17 cellular contexts compared by ENCODE assay signal in the genomic region with DNA sequence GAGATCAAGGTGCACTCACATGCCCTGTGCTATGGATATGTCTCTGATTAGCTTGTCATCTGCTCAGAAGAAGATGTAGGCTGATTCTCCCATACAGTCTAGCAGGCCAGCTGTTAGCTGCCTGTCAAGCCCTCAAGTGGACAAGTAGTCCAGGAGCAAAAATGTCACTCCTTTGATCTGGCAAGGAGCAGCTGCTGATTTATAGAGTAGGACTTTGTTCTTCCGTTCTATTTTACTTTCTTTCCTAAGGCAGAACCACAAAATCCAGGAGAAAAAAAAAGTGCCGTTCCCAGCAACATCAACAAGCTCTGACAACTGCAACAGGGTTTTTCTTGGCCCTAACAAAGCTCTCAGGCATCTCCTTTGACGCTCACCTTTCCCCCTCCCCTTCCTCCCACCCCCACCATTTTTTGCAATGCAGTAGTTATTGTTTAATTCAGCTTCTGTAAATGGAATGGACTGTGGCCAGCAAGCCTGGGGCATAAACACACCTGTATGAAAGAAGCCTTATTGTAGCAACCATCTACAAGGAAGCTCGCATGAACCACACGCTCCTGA.
DNase-seq lines count a peak whose midpoint lies in the region; ATAC-seq, FAIRE-seq and TF ChIP-seq lines count a peak whose summit lies in the region.
"Had no signal": no experiment of that assay in that cellular context is flagged by ENCODE, and none has a peak within 500 bp of the region (broad histone marks: within the 10 kb centered on the region; RNA-seq: fewer than 3 reads in every experiment).

No MANE protein-coding gene starts in this region.

- H3K9me3 Mint-ChIP-seq in Caco-2 (ENCODE audit: unreplicated experiment) = no peaks in the 10 kb centered on the region
- H3K9me3 Mint-ChIP-seq: activated CD8-positive, alpha-beta T cell treated with anti-CD3 and anti-CD28 coated beads for 36 hours; stimulated activated effector memory CD8-positive, alpha-beta T cell treated with anti-CD3 and anti-CD28 coated beads, Interleukin-12 subunit alpha, Interleukin-12 subunit beta, amount 100 ng/mL, for 72 hours had no signal

- POLR2A ChIA-PET in Caco-2 (lab: Charles Lee) (interaction anchor here (0.7 to 1.0 kb wide), 2 partner anchors 11 to 197 kb away, joined by 4 to 6 read pairs; no protein-coding TSS in a partner anchor), K562 (lab: Yijun Ruan, JAX) (interaction anchor here (1.2 kb wide), 1 partner anchor 9 kb away, joined by 4 read pairs; no protein-coding TSS in a partner anchor)

- H3K27me3 Mint-ChIP-seq in Caco-2 (ENCODE audit: insufficient read depth, unreplicated experiment) = no peaks in the 10 kb centered on the region
- H3K27me3 Mint-ChIP-seq: IgD-negative memory B cell had no signal

- no peak for TF ChIP-seq RAD21 in K562 (CRISPR knock-in tag; conservative IDR thresholded peaks at IDR 0.05 in 1 of 2, IDR thresholded peaks at IDR 0.05 in 1 of 2)

- WGBS in K562 (ENCODE audit: insufficient coverage, low coverage, missing lambda C conversion rate) = 84% methylated on average over 4 of the region's 5 CpGs

- peaks cover 67% of the 10 kb centered on the region for H3K4me1 ChIP-seq in Caco-2
- peaks cover 0 to under 1% of the 10 kb centered on the region in 2 experiments; a peak in 1 of 5 replicates for H3K4me1 ChIP-seq in K562 (replicated peaks in 1 of 2; ENCODE audit: control insufficient read depth in 2 of 2, insufficient read depth in 2 of 2, low read length in 2 of 2)

- no peak overlapping the region for H3K4me2 ChIP-seq in K562 (ENCODE audit: insufficient read depth, low read length)

- no TSS peak for BruUV-seq in Caco-2 (replicated peaks; lab: Mats Ljungman, UMichigan)
- BruUV-seq in K562 (replicated peaks; lab: Mats Ljungman, UMichigan) = no TSS peak

- H3K9me3 ChIP-seq in Caco-2 (no peaks in the 10 kb centered on the region), K562 (replicated peaks; ENCODE audit: control insufficient read depth, insufficient read depth, low read depth, low read length) (no peaks in the 10 kb centered on the region)

- ATAC-seq in K562 (no peak), HG03354 (IDR thresholded peaks at IDR 0.05; ENCODE audit: poor library complexity, severe bottlenecking, unreplicated experiment) (no peak)
- ATAC-seq: activated CD8-positive, alpha-beta T cell treated with anti-CD3 and anti-CD28 coated beads for 36 hours; stimulated activated effector memory CD8-positive, alpha-beta T cell treated with anti-CD3 and anti-CD28 coated beads, Interleukin-12 subunit alpha, Interleukin-12 subunit beta, amount 100 ng/mL, for 72 hours had no signal

- H3K79me2 ChIP-seq in K562 (ENCODE audit: control insufficient read depth, insufficient read depth, low read length) = no peaks in the 10 kb centered on the region

- TF ChIP-seq CTCF in Caco-2 (IDR thresholded peaks at IDR 0.05; ENCODE audit: insufficient read depth in 1 of 2, low read depth in 1 of 2, low read length in 1 of 2, severe bottlenecking in 1 of 2, unreplicated experiment in 1 of 2) = no peak
- no peak for TF ChIP-seq CTCF in K562 (IDR thresholded peaks at IDR 0.05 in 2 of 3, conservative IDR thresholded peaks at IDR 0.05 in 1 of 3; ENCODE audit: insufficient read depth in 2 of 3, low read depth in 1 of 3, low read length in 3 of 3)
- no peak for TF ChIP-seq CTCF in GM13976 (IDR thresholded peaks at IDR 0.05; ENCODE audit: borderline replicate concordance, control extremely low read depth, extremely low read depth, insufficient read depth, missing control alignments)

- H3K36me3 ChIP-seq in Caco-2 (ENCODE audit: control insufficient read depth, insufficient read depth, low read length) (no peaks in the 10 kb centered on the region), K562 (ENCODE audit: control insufficient read depth, insufficient read depth, low read length) (0 out of 3 replicates have a peak, but pooled peaks cover 3% of the 10 kb centered on the region)

- no peak overlapping the region for H3K4me3 Mint-ChIP-seq in Caco-2 (ENCODE audit: unreplicated experiment)
- H3K4me3 Mint-ChIP-seq: activated CD8-positive, alpha-beta T cell treated with anti-CD3 and anti-CD28 coated beads for 36 hours; IgD-negative memory B cell; immature natural killer cell; stimulated activated effector memory CD8-positive, alpha-beta T cell treated with anti-CD3 and anti-CD28 coated beads, Interleukin-12 subunit alpha, Interleukin-12 subunit beta, amount 100 ng/mL, for 72 hours had no signal

- no peak for FAIRE-seq in K562 (lab: Jason Lieb, UNC)
- FAIRE-seq: TTC549 had no signal

- intact Hi-C loops in Caco-2 (cut with micrococcal nuclease; ENCODE audit: unreplicated experiment) (loop anchor here (1.0 to 5.0 kb wide), 6 partner anchors 8 to 1357 kb away; a partner anchor contains a TSS), K562 (cut with micrococcal nuclease) (no loop called here)

- peaks cover under 1% of the 10 kb centered on the region for H3K4me1 Mint-ChIP-seq in Caco-2 (ENCODE audit: low read depth, unreplicated experiment)
- H3K4me1 Mint-ChIP-seq: IgD-negative memory B cell; immature natural killer cell; stimulated activated effector memory CD8-positive, alpha-beta T cell treated with anti-CD3 and anti-CD28 coated beads, Interleukin-12 subunit alpha, Interleukin-12 subunit beta, amount 100 ng/mL, for 72 hours had no signal

- TF ChIP-seq EP300 in K562 (IDR thresholded peaks at IDR 0.05; ENCODE audit: low read length) = no peak

- CTCF ChIA-PET in Caco-2 (lab: Charles Lee) (interaction anchor here (1.1 to 1.5 kb wide), 4 partner anchors 9 to 197 kb away, joined by 3 to 8 read pairs (median 5); no protein-coding TSS in a partner anchor), K562 (lab: Yijun Ruan, JAX; ENCODE audit: low intra/inter-chr PET ratio) (no interaction called here)

- no peak overlapping the region for H3K27ac ChIP-seq in K562 (ENCODE audit: extremely low read depth, low read depth, low read length)

- no peaks in the 10 kb centered on the region for H3K36me3 Mint-ChIP-seq in Caco-2 (ENCODE audit: insufficient read depth, unreplicated experiment)
- H3K36me3 Mint-ChIP-seq: IgD-negative memory B cell; immature natural killer cell; stimulated activated effector memory CD8-positive, alpha-beta T cell treated with anti-CD3 and anti-CD28 coated beads, Interleukin-12 subunit alpha, Interleukin-12 subunit beta, amount 100 ng/mL, for 72 hours had no signal

- no peak overlapping the region for H3K4me3 ChIP-seq in Caco-2 (ENCODE audit: low read depth, low read length)
- no peak overlapping the region for H3K4me3 ChIP-seq in K562

- in situ Hi-C loops in K562 (cut with MboI) (no loop called here), GM13976 (cut with MboI; ENCODE audit: low sequenced_read_pairs, unreplicated experiment) (no loop called here)

- peak; percentile 74 to 85 for DNase-seq in Caco-2
- peak; percentile 92 for DNase-seq in HT-29 (ENCODE audit: low spot score)
- DNase-seq in K562 (ENCODE audit: extremely low read depth in 1 of 4, low spot score in 3 of 4) = no peak
- peak; percentile 35 for DNase-seq in mucosa of gallbladder (ENCODE audit: low spot score)
- no peak for DNase-seq in activated T-cell treated with anti-CD3 and anti-CD28 coated beads, Interleukin-2, amount 50 U/mL, for 48 hours
- DNase-seq in UCSD-AML1 (lab: John Stamatoyannopoulos, UW; ENCODE audit: unreplicated experiment) = no peak
- DNase-seq in GM13976 (ENCODE audit: low spot score) = no peak
- DNase-seq: activated CD8-positive, alpha-beta T cell treated with anti-CD3 and anti-CD28 coated beads for 36 hours; activated effector memory CD4-positive, alpha-beta T cell treated with anti-CD3 and anti-CD28 coated beads, Interleukin-2, amount 50 U/mL, for 16 hours; effector CD4-positive, alpha-beta T cell; immature natural killer cell; NCI-H1694; stimulated activated CD4-positive, alpha-beta T cell treated with anti-CD3 and anti-CD28 coated beads, Interleukin-4, amount 100 ng/mL, for 4 hours had no signal

- H2AFZ ChIP-seq in K562 (ENCODE audit: low read depth, low read length) = no peak overlapping the region

- no peaks in the 10 kb centered on the region for H3K9me1 ChIP-seq in K562 (ENCODE audit: control insufficient read depth, insufficient read depth, low read length)

- H4K20me1 ChIP-seq in K562 (replicated peaks; ENCODE audit: control insufficient read depth, insufficient read depth, low read length) = no peaks in the 10 kb centered on the region

- H3K27me3 ChIP-seq in Caco-2 (replicated peaks; ENCODE audit: control insufficient read depth, insufficient read depth, low read length) (no peaks in the 10 kb centered on the region), K562 (ENCODE audit: control insufficient read depth in 2 of 2, insufficient read depth in 2 of 2, low read length in 2 of 2) (no peaks in the 10 kb centered on the region)

- TF ChIP-seq POLR2A in K562 (conservative IDR thresholded peaks at IDR 0.05) = no peak

- H3K27ac Mint-ChIP-seq in Caco-2 (ENCODE audit: unreplicated experiment) = no peak overlapping the region
- H3K27ac Mint-ChIP-seq: activated CD8-positive, alpha-beta T cell treated with anti-CD3 and anti-CD28 coated beads for 36 hours; IgD-negative memory B cell; immature natural killer cell; stimulated activated effector memory CD8-positive, alpha-beta T cell treated with anti-CD3 and anti-CD28 coated beads, Interleukin-12 subunit alpha, Interleukin-12 subunit beta, amount 100 ng/mL, for 72 hours had no signal

- no peak overlapping the region for H3K9ac ChIP-seq in K562 (ENCODE audit: insufficient read depth in 1 of 2, low read depth in 2 of 2, low read length in 2 of 2)

TF ChIP-seq in K562, 482 proteins besides CTCF, POLR2A, EP300 and RAD21 (continues in another document):
- TF ChIP-seq, protein P1, sequence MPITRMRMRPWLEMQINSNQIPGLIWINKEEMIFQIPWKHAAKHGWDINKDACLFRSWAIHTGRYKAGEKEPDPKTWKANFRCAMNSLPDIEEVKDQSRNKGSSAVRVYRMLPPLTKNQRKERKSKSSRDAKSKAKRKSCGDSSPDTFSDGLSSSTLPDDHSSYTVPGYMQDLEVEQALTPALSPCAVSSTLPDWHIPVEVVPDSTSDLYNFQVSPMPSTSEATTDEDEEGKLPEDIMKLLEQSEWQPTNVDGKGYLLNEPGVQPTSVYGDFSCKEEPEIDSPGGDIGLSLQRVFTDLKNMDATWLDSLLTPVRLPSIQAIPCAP (CRISPR knock-in tag; IDR thresholded peaks at IDR 0.05; ENCODE audit: borderline replicate concordance) = no peak

Comparison
In these comparisons a context has a peak if more than half of its experiments do, and no peak if none do; other contexts are left out.
1. DNase-seq: peak in Caco-2 (2 of 2), HT-29 (single experiment) and mucosa of gallbladder (single experiment); none in K562 (0 of 4), activated T-cell treated with anti-CD3 and anti-CD28 coated beads, Interleukin-2, amount 50 U/mL, for 48 hours (0 of 2), UCSD-AML1 (single experiment) and GM13976 (single experiment).